Comparison of ENCODE assay signal across 8 cellular contexts in the genomic region with DNA sequence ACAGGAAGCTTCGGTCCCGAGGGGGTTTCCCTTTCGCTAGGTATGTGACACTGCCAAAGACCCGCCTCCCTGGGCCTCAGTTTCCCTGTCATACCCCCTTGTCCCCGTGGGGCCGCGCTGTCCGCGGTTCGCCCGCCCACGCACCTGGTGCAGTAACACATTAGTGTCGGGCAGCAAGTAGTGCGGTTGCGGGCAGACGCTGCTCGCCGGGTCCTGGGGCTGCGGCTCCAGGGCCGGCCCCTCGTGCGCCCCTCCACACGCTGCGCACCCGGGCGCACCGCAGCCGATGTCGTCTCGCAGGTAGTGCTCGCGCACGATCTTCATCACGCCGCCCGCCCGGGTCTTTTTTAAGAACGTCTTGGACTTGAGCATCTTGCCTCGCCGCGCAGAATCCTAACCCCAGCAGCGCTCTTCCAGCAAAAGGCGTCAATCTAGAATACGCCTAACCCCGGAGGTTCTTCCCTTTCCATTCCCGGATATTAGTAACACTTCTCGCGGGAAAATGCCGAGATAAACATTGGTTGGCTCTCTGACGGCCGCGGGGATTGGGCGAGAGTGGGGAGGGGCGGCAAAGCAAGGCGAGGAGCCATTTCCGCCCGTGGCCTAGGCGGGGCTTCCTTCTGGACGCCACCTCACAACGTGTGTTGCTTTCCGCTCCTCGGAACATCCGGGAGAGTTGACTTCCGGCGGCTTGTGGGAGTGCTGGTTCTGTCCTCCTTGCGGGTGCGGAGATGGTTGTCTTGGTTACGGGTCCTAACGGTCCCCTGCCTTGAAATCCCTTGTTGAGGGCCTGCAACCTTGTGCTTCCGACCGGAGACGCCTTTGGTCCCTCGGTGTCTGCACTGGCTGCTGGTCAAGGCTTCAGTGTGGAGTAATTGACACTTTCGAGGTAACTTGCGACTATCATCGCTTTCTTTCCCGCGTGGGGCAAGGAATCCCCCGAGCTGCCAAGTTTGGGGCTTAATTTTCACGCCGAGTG. TPM values are rescaled to one million over a fixed set of nuclear protein-coding genes. Genes with fewer than 3 reads are reported as not detected.
A peak's percentile ranks its signal among the peaks of the same experiment; 100 is the strongest.
DNase-seq lines count a peak whose midpoint lies in the region; ATAC-seq, FAIRE-seq and TF ChIP-seq lines count a peak whose summit lies in the region.

Gene DIS3 (minus strand): TSS at position 440 of the 979 bp plus-strand sequence. CDS start 68 bp downstream, at position 372.
A gene with protein sequence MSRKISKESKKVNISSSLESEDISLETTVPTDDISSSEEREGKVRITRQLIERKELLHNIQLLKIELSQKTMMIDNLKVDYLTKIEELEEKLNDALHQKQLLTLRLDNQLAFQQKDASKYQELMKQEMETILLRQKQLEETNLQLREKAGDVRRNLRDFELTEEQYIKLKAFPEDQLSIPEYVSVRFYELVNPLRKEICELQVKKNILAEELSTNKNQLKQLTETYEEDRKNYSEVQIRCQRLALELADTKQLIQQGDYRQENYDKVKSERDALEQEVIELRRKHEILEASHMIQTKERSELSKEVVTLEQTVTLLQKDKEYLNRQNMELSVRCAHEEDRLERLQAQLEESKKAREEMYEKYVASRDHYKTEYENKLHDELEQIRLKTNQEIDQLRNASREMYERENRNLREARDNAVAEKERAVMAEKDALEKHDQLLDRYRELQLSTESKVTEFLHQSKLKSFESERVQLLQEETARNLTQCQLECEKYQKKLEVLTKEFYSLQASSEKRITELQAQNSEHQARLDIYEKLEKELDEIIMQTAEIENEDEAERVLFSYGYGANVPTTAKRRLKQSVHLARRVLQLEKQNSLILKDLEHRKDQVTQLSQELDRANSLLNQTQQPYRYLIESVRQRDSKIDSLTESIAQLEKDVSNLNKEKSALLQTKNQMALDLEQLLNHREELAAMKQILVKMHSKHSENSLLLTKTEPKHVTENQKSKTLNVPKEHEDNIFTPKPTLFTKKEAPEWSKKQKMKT (plus strand): TSS at position 673 of the 979 bp plus-strand sequence. CDS start 1,337 bp downstream, outside the sequence.

- peak within 1 kb of the TSS; percentile 91 for H3K9ac ChIP-seq in keratinocyte (ENCODE audit: control insufficient read depth, extremely low read depth, insufficient read depth, low read length)

- peaks cover 2% of the 10 kb centered on the region for H4K20me1 ChIP-seq in keratinocyte (ENCODE audit: control insufficient read depth, extremely low read depth, insufficient read depth, low read length)

- peak within 1 kb of the TSS; percentile 99 for H2AFZ ChIP-seq in keratinocyte (ENCODE audit: control insufficient read depth, low read length)

- TF ChIP-seq CTCF in keratinocyte (optimal IDR thresholded peaks at IDR 0.05 in 1 of 3, IDR thresholded peaks at IDR 0.05 in 1 of 3, conservative IDR thresholded peaks at IDR 0.05 in 1 of 3; ENCODE audit: extremely low read depth in 1 of 3, insufficient read depth in 2 of 3, low read length in 3 of 3): peak in 2 of 3 experiments; percentile 15 to 36

- peak within 1 kb of the TSS; percentile 94 for H3K4me2 ChIP-seq in keratinocyte (ENCODE audit: control insufficient read depth, extremely low read depth, insufficient read depth, low read depth, low read length)

- peak; percentile 94 for FAIRE-seq in keratinocyte (lab: Jason Lieb, UNC)

- dilution Hi-C loops in keratinocyte (cut with MboI; ENCODE audit: extremely low pct_ligation_motif_present, low sequenced_read_pairs): no loop called here

- H3K36me3 ChIP-seq in keratinocyte (ENCODE audit: control insufficient read depth in 2 of 2, extremely low read depth in 1 of 2, insufficient read depth in 2 of 2, low read length in 2 of 2): peaks cover 7 to 16% of the 10 kb centered on the region in 2 experiments

- peak; percentile 96 for ATAC-seq in GM19043 (IDR thresholded peaks at IDR 0.05; ENCODE audit: low read depth, unreplicated experiment)
- ATAC-seq in HG03378 (IDR thresholded peaks at IDR 0.05; ENCODE audit: unreplicated experiment): peak; percentile 97

- no peaks in the 10 kb centered on the region for H3K9me1 ChIP-seq in keratinocyte (ENCODE audit: control insufficient read depth, extremely low read depth, insufficient read depth, low read length)

- peak within 1 kb of the TSS; percentile 86 to 100 (median 97) for H3K4me3 ChIP-seq in keratinocyte (ENCODE audit: control insufficient read depth in 2 of 3, extremely low read depth in 1 of 3, insufficient read depth in 2 of 3, low read depth in 1 of 3, low read length in 3 of 3)

- H3K4me1 ChIP-seq in keratinocyte (ENCODE audit: control insufficient read depth, extremely low read depth, insufficient read depth, low read length): peaks cover 19% of the 10 kb centered on the region

- H3K79me2 ChIP-seq in keratinocyte (ENCODE audit: control insufficient read depth, insufficient read depth, low read length): peaks cover 82% of the 10 kb centered on the region

- DNase-seq in Ammon's horn (ENCODE audit: low spot score): peak; percentile 98
- peak; percentile 95 for DNase-seq in NCI-H460 (ENCODE audit: extremely low read depth, low read depth)
- DNase-seq in activated CD4-positive, CD25-positive, alpha-beta regulatory T cell treated with anti-CD3 and anti-CD28 coated beads, Interleukin-2, amount 50 U/mL, for 72 hours: peak; percentile 95
- peak; percentile 71 to 89 for DNase-seq in cerebellar nuclear complex (lab: John Stamatoyannopoulos, UW)
- DNase-seq in keratinocyte (ENCODE audit: low read depth, low spot score): peak; percentile 60
- peak; percentile 86 to 87 for DNase-seq in stimulated activated CD4-positive, alpha-beta T cell treated with anti-CD3 and anti-CD28 coated beads, Interleukin-15, amount 100 ng/mL, for 1 hour (ENCODE audit: low read depth in 1 of 2, low spot score in 1 of 2)

- no peaks in the 10 kb centered on the region for H3K9me3 ChIP-seq in keratinocyte (ENCODE audit: control insufficient read depth, low read depth, low read length)

- H3K27me3 ChIP-seq in keratinocyte (ENCODE audit: control insufficient read depth, extremely low read depth, insufficient read depth, low read length): no peaks in the 10 kb centered on the region

- peak within 1 kb of the TSS; percentile 90 for H3K27ac ChIP-seq in keratinocyte (ENCODE audit: control insufficient read depth, insufficient read depth, low read length)

RNA-seq across cellular contexts. Expression of gene DIS3, which starts in this region (rescaled TPM):
- 31.9 and 35.3 TPM in 2 replicates for total RNA-seq in NCI-H460 (2014; rRNA removed; shearing (Covaris generic))
- polyA plus RNA-seq in NCI-H460 (2014; cell fraction: nucleus; rRNA removed): 12.7 and 17.0 TPM in 2 replicates
- 25.0 to 44.7 TPM (median 31.2 TPM) in 3 replicates for polyA plus RNA-seq in keratinocyte
- polyA plus RNA-seq in keratinocyte (2011; ENCODE audit: low read depth): 23.3 TPM
- 16.9 and 33.2 TPM in 2 replicates for polyA plus RNA-seq in keratinocyte (2011; cell fraction: cytosol; rRNA removed)
- polyA plus RNA-seq in keratinocyte (2011; cell fraction: nucleus; rRNA removed): 36.4 and 51.2 TPM in 2 replicates
- polyA plus RNA-seq in keratinocyte (2012; ENCODE audit: low replicate concordance): 14.7 and 28.1 TPM in 2 replicates
- polyA minus RNA-seq in keratinocyte: 5.0 to 35.8 TPM (median 18.6 TPM) in 3 replicates
- polyA minus RNA-seq in keratinocyte (2011; cell fraction: cytosol; rRNA and poly(A)+ RNA removed): 18.8 TPM
- 28.5 and 48.9 TPM in 2 replicates for polyA minus RNA-seq in keratinocyte (2011; cell fraction: nucleus; rRNA and poly(A)+ RNA removed)

RNA-seq across cellular contexts. Expression of the second gene that starts in this region (rescaled TPM):
- total RNA-seq in NCI-H460 (2014; rRNA removed; shearing (Covaris generic)): 15.2 and 15.3 TPM in 2 replicates
- polyA plus RNA-seq in NCI-H460 (2014; cell fraction: nucleus; rRNA removed): 9.9 and 11.3 TPM in 2 replicates
- 3.8 to 9.1 TPM (median 4.2 TPM) in 3 replicates for polyA plus RNA-seq in keratinocyte
- 34.2 TPM for polyA plus RNA-seq in keratinocyte (2011; ENCODE audit: low read depth)
- polyA plus RNA-seq in keratinocyte (2011; cell fraction: cytosol; rRNA removed): 3.7 and 7.9 TPM in 2 replicates
- 3.6 and 6.2 TPM in 2 replicates for polyA plus RNA-seq in keratinocyte (2011; cell fraction: nucleus; rRNA removed)
- 6.2 and 9.4 TPM in 2 replicates for polyA plus RNA-seq in keratinocyte (2012; ENCODE audit: low replicate concordance)
- 2.1 to 14.1 TPM (median 7.5 TPM) in 3 replicates for polyA minus RNA-seq in keratinocyte
- polyA minus RNA-seq in keratinocyte (2011; cell fraction: cytosol; rRNA and poly(A)+ RNA removed): 5.9 TPM
- 6.5 and 10.8 TPM in 2 replicates for polyA minus RNA-seq in keratinocyte (2011; cell fraction: nucleus; rRNA and poly(A)+ RNA removed)

Comparison
In these comparisons a context has a peak if more than half of its experiments do, and no peak if none do; other contexts are left out.
1. Peak in every context shown above with its lines: DNase-seq, ATAC-seq, H3K4me3 ChIP-seq and H3K27ac ChIP-seq.